16 cellular contexts compared by ENCODE assay signal in the genomic region with DNA sequence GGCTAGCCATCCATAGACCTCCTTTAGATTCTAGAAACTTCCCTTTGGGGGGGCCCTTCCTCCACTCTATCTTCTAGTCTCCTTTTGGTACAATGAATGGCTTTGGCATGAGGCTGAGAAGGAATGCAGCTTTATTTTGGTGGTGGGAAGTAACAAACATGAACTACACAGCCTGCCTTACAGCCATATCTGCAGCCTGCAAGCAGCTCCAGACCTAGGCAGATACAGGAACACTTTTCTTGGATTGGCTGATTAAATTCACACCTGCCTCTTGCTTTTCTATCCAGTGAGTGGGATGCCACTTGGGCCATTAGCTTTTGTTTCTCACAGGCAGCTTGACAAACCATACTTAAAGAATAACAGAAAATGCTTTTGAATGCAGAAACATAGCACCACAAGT. TPM values are rescaled to one million over a fixed set of nuclear protein-coding genes. Genes with fewer than 3 reads are reported as not detected.
DNase-seq lines count a peak whose midpoint lies in the region; ATAC-seq, FAIRE-seq and TF ChIP-seq lines count a peak whose summit lies in the region.
"Had no signal": no experiment of that assay in that cellular context is flagged by ENCODE, and none has a peak within 500 bp of the region (broad histone marks: within the 10 kb centered on the region; RNA-seq: fewer than 3 reads in every experiment).

No MANE protein-coding gene starts in this region.

- no peak for DNase-seq in H54 (ENCODE audit: insufficient read length, low spot score)
- DNase-seq in WTC11 (ENCODE audit: low spot score) = no peak
- no peak for DNase-seq in CD8-positive, alpha-beta T cell
- DNase-seq in putamen (ENCODE audit: low spot score) = no peak
- no peak for DNase-seq in activated CD4-positive, alpha-beta memory T cell treated with anti-CD3 and anti-CD28 coated beads, Interleukin-2, amount 10 ng/mL, durations not matched to agents 7 days and 5 days
- no peak for DNase-seq in lower leg skin (ENCODE audit: low spot score in 2 of 2)
- DNase-seq: DMS53, NCI-H1417 treated with DMSO at 0.1 percent for 48 hours, NCI-H1930, NCI-H510A, NCI-H82, SHP77 treated with DMSO at 0.1 percent for 48 hours had no signal

- peak overlapping the region; percentile 48 for H3K4me2 ChIP-seq in BLaER1
- H3K4me2 ChIP-seq: A549 had no signal

- H3K36me3 Mint-ChIP-seq in WTC11 = peaks cover 7% of the 10 kb centered on the region
- H3K36me3 Mint-ChIP-seq in CD8-positive, alpha-beta T cell = no peaks in the 10 kb centered on the region
- H3K36me3 Mint-ChIP-seq in activated CD4-positive, alpha-beta memory T cell treated with anti-CD3 and anti-CD28 coated beads, Interleukin-2, amount 10 ng/mL, durations not matched to agents 7 days and 5 days (ENCODE audit: low read depth) = no peaks in the 10 kb centered on the region
- H3K36me3 Mint-ChIP-seq: CD14-positive monocyte had no signal

- H3K27ac Mint-ChIP-seq in WTC11 = peak overlapping the region; percentile 92
- no peak overlapping the region for H3K27ac Mint-ChIP-seq in CD8-positive, alpha-beta T cell
- no peak overlapping the region for H3K27ac Mint-ChIP-seq in activated CD4-positive, alpha-beta memory T cell treated with anti-CD3 and anti-CD28 coated beads, Interleukin-2, amount 10 ng/mL, durations not matched to agents 7 days and 5 days

- peak; percentile 79 for FAIRE-seq in H54 (lab: Jason Lieb, UNC)
- FAIRE-seq: A549 had no signal

- POLR2A ChIA-PET in WTC11 (lab: Charles Lee) = interaction anchor here (0.5 to 1.1 kb wide), 2 partner anchors 113 to 388 kb away, joined by 3 to 4 read pairs; no protein-coding TSS in a partner anchor
- POLR2A ChIA-PET in CD8-positive, alpha-beta T cell (lab: Charles Lee) = no interaction called here
- POLR2A ChIA-PET in activated CD4-positive, alpha-beta memory T cell treated with anti-CD3 and anti-CD28 coated beads, Interleukin-2, amount 10 ng/mL, durations not matched to agents 7 days and 5 days (lab: Charles Lee) = interaction anchor here (0.9 to 1.4 kb wide), 3 partner anchors 9 to 31 kb away, joined by 3 to 4 read pairs (median 3); no protein-coding TSS in a partner anchor

- H3K4me3 Mint-ChIP-seq in WTC11 = no peak overlapping the region
- H3K4me3 Mint-ChIP-seq in CD8-positive, alpha-beta T cell = no peak overlapping the region
- H3K4me3 Mint-ChIP-seq in activated CD4-positive, alpha-beta memory T cell treated with anti-CD3 and anti-CD28 coated beads, Interleukin-2, amount 10 ng/mL, durations not matched to agents 7 days and 5 days = no peak overlapping the region
- H3K4me3 Mint-ChIP-seq: CD14-positive monocyte had no signal

- TF ChIP-seq POLR2A in H54 (IDR thresholded peaks at IDR 0.05; ENCODE audit: low read depth, low read length) (no peak), lower leg skin (IDR thresholded peaks at IDR 0.05) (no peak)

- TF ChIP-seq CTCF in WTC11 (IDR thresholded peaks at IDR 0.05) (no peak), lower leg skin (IDR thresholded peaks at IDR 0.05) (no peak)
- no peak for TF ChIP-seq CTCF in CD8-positive, alpha-beta T cell (IDR thresholded peaks at IDR 0.05)

- H3K9me3 Mint-ChIP-seq in WTC11 = no peaks in the 10 kb centered on the region
- no peaks in the 10 kb centered on the region for H3K9me3 Mint-ChIP-seq in CD8-positive, alpha-beta T cell
- H3K9me3 Mint-ChIP-seq in activated CD4-positive, alpha-beta memory T cell treated with anti-CD3 and anti-CD28 coated beads, Interleukin-2, amount 10 ng/mL, durations not matched to agents 7 days and 5 days = no peaks in the 10 kb centered on the region
- H3K9me3 Mint-ChIP-seq: CD14-positive monocyte had no signal

- no peak overlapping the region for H3K9ac ChIP-seq in BLaER1

- H3K9me3 ChIP-seq in BLaER1 (no peaks in the 10 kb centered on the region), mesodermal cell (ENCODE audit: control insufficient read depth, low read length) (no peaks in the 10 kb centered on the region)
- H3K9me3 ChIP-seq in CD8-positive, alpha-beta T cell (ENCODE audit: low read length) = no peaks in the 10 kb centered on the region
- H3K9me3 ChIP-seq: A549 had no signal

- intact Hi-C loops in CD8-positive, alpha-beta T cell (cut with DNase I, micrococcal nuclease) = no loop called here
- intact Hi-C loops in lower leg skin (cut with DNase I; ENCODE audit: low total_unique reads) = no loop called here

- CTCF ChIA-PET in WTC11 (lab: Charles Lee) = interaction anchor here (0.9 to 2.6 kb wide), 7 partner anchors 11 to 206 kb away, joined by 3 to 13 read pairs (median 6); a partner anchor contains a TSS
- CTCF ChIA-PET in CD8-positive, alpha-beta T cell (lab: Charles Lee) = interaction anchor here (1.0 to 1.2 kb wide), 2 partner anchors 22 to 31 kb away, joined by 3 read pairs; no protein-coding TSS in a partner anchor
- CTCF ChIA-PET in activated CD4-positive, alpha-beta memory T cell treated with anti-CD3 and anti-CD28 coated beads, Interleukin-2, amount 10 ng/mL, durations not matched to agents 7 days and 5 days (lab: Charles Lee) = interaction anchor here (1.1 to 3.2 kb wide), 5 partner anchors 9 to 31 kb away, joined by 3 to 11 read pairs (median 4); a partner anchor contains a TSS

- H3K36me3 ChIP-seq in BLaER1 = no peaks in the 10 kb centered on the region
- peaks cover 13% of the 10 kb centered on the region for H3K36me3 ChIP-seq in mesodermal cell (ENCODE audit: control insufficient read depth, insufficient read depth, low read length)
- no peaks in the 10 kb centered on the region for H3K36me3 ChIP-seq in CD8-positive, alpha-beta T cell (ENCODE audit: insufficient read depth, low read length)

- H3K4me1 Mint-ChIP-seq in WTC11 = peaks cover 41% of the 10 kb centered on the region
- H3K4me1 Mint-ChIP-seq in CD8-positive, alpha-beta T cell (ENCODE audit: low read depth) = no peaks in the 10 kb centered on the region
- H3K4me1 Mint-ChIP-seq in activated CD4-positive, alpha-beta memory T cell treated with anti-CD3 and anti-CD28 coated beads, Interleukin-2, amount 10 ng/mL, durations not matched to agents 7 days and 5 days = peaks cover 13% of the 10 kb centered on the region

- ATAC-seq in WTC11 = no peak
- ATAC-seq in CD8-positive, alpha-beta T cell = no peak
- ATAC-seq: A549 had no signal

- H4K20me1 ChIP-seq in BLaER1 = no peaks in the 10 kb centered on the region

- peaks cover 11% of the 10 kb centered on the region for H3K4me1 ChIP-seq in BLaER1
- H3K4me1 ChIP-seq in mesodermal cell (ENCODE audit: control insufficient read depth, insufficient read depth, low read length, poor library complexity, severe bottlenecking) = peaks cover 15% of the 10 kb centered on the region
- no peaks in the 10 kb centered on the region for H3K4me1 ChIP-seq in CD8-positive, alpha-beta T cell (ENCODE audit: insufficient read depth, low read length)

- H3K4me3 ChIP-seq in BLaER1 (no peak overlapping the region), mesodermal cell (ENCODE audit: extremely low read depth, insufficient read depth, low read length, poor library complexity, severe bottlenecking) (no peak overlapping the region), lower leg skin (ENCODE audit: low read depth, poor library complexity, severe bottlenecking) (no peak overlapping the region)
- H3K4me3 ChIP-seq in CD8-positive, alpha-beta T cell (ENCODE audit: low read depth, low read length) = no peak overlapping the region
- H3K4me3 ChIP-seq: A549 had no signal

- H3K27me3 ChIP-seq in BLaER1 = no peaks in the 10 kb centered on the region
- no peaks in the 10 kb centered on the region for H3K27me3 ChIP-seq in CD8-positive, alpha-beta T cell (ENCODE audit: insufficient read depth, low read length)

- H3K27me3 Mint-ChIP-seq in WTC11 (ENCODE audit: low read depth) = no peaks in the 10 kb centered on the region
- H3K27me3 Mint-ChIP-seq in CD8-positive, alpha-beta T cell (ENCODE audit: low read depth) = peaks cover 13% of the 10 kb centered on the region
- peaks cover 10% of the 10 kb centered on the region for H3K27me3 Mint-ChIP-seq in activated CD4-positive, alpha-beta memory T cell treated with anti-CD3 and anti-CD28 coated beads, Interleukin-2, amount 10 ng/mL, durations not matched to agents 7 days and 5 days

- no peak overlapping the region for H3K27ac ChIP-seq in BLaER1
- H3K27ac ChIP-seq in mesodermal cell (ENCODE audit: low read depth, low read length, severe bottlenecking) = peak overlapping the region; percentile 17
- no peak overlapping the region for H3K27ac ChIP-seq in CD8-positive, alpha-beta T cell (ENCODE audit: low read depth, low read length)
- H3K27ac ChIP-seq: A549 had no signal

TF ChIP-seq in WTC11, 78 proteins besides CTCF, POLR2A, EP300 and RAD21 (continues in another document):
- TF ChIP-seq, protein P1, sequence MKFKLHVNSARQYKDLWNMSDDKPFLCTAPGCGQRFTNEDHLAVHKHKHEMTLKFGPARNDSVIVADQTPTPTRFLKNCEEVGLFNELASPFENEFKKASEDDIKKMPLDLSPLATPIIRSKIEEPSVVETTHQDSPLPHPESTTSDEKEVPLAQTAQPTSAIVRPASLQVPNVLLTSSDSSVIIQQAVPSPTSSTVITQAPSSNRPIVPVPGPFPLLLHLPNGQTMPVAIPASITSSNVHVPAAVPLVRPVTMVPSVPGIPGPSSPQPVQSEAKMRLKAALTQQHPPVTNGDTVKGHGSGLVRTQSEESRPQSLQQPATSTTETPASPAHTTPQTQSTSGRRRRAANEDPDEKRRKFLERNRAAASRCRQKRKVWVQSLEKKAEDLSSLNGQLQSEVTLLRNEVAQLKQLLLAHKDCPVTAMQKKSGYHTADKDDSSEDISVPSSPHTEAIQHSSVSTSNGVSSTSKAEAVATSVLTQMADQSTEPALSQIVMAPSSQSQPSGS (CRISPR knock-in tag; IDR thresholded peaks at IDR 0.05; ENCODE audit: borderline replicate concordance, low read depth) = no peak

RNA-seq across cellular contexts. Expression of a gene that starts 28.2 kb away (rescaled TPM):
- total RNA-seq in WTC11 (2021) (164 to 222 TPM (median 218 TPM) in 3 replicates), lower leg skin (1 to 10 TPM; 3.0 to 4.9 (median 3.8) TPM)
- 30.6 TPM for polyA plus RNA-seq in mesodermal cell (2013, experiment 1 of 2)
- 26.5 TPM for polyA plus RNA-seq in mesodermal cell (2013, experiment 2 of 2)
- not detected for total RNA-seq in CD8-positive, alpha-beta T cell
- under 1 TPM; 0.28 to 0.76 TPM for total RNA-seq in activated CD4-positive, alpha-beta memory T cell treated with anti-CD3 and anti-CD28 coated beads, Interleukin-2, amount 10 ng/mL, durations not matched to agents 7 days and 5 days

RNA-seq across cellular contexts. Expression of a gene that starts 34.0 kb away (rescaled TPM):
- total RNA-seq in WTC11 (2021) = 6.7 to 11.6 TPM (median 11.2 TPM) in 3 replicates
- polyA plus RNA-seq in mesodermal cell (2013, experiment 1 of 2) = 13.0 TPM
- 12.8 TPM for polyA plus RNA-seq in mesodermal cell (2013, experiment 2 of 2)
- not detected for total RNA-seq in CD8-positive, alpha-beta T cell
- total RNA-seq in activated CD4-positive, alpha-beta memory T cell treated with anti-CD3 and anti-CD28 coated beads, Interleukin-2, amount 10 ng/mL, durations not matched to agents 7 days and 5 days = not detected
- total RNA-seq in lower leg skin = 10 to 100 TPM; 13.7 to 33.1 (median 25.7) TPM

Comparison
In these comparisons a context has a peak if more than half of its experiments do, and no peak if none do; other contexts are left out.
1. RNA of a gene that starts 28.2 kb away (total RNA-seq): 164 to 222 TPM in WTC11; 3.0 to 4.9 TPM in lower leg skin, 0.28 to 0.76 TPM in activated CD4-positive, alpha-beta memory T cell treated with anti-CD3 and anti-CD28 coated beads, Interleukin-2, amount 10 ng/mL, durations not matched to agents 7 days and 5 days and not detected in CD8-positive, alpha-beta T cell; every median in the first group is over 10 times any median in the second.